12 cellular contexts compared by ENCODE assay signal in the genomic region with DNA sequence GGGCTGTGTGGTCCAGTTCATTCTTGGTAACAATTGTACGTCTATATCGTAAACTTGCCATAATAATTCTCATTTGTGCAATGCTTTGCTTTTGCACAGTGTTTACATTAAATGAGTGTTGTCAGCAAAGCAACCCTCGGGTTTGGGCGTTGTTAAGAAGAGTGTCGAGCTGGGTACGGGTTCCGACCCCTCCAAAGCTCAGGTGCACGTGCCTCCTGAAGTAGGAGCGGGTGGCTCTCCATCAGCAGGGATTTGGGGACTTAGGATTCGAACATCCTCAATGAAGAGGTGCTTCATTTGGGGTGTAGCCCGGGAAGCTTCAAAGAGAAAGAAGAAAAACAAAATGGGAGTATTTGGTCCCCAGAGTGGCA. TPM values are rescaled to one million over a fixed set of nuclear protein-coding genes. Genes with fewer than 3 reads are reported as not detected.
DNase-seq lines count a peak whose midpoint lies in the region; ATAC-seq and TF ChIP-seq lines count a peak whose summit lies in the region.
"Had no signal": no experiment of that assay in that cellular context is flagged by ENCODE, and none has a peak within 500 bp of the region (broad histone marks: within the 10 kb centered on the region; RNA-seq: fewer than 3 reads in every experiment).

No MANE protein-coding gene starts in this region.

- H2AFZ ChIP-seq in neural progenitor cell (replicated peaks), result no peak overlapping the region

- H3K79me2 ChIP-seq in neural progenitor cell (ENCODE audit: low read depth), result no peaks in the 10 kb centered on the region

- peaks cover 4% of the 10 kb centered on the region for H3K4me1 ChIP-seq in CD8-positive, alpha-beta T cell (ENCODE audit: insufficient read depth, low read length)
- peaks cover 6% of the 10 kb centered on the region for H3K4me1 ChIP-seq in effector memory CD4-positive, alpha-beta T cell (ENCODE audit: control insufficient read depth, insufficient read depth, low read length, poor library complexity, severe bottlenecking)
- no peaks in the 10 kb centered on the region for H3K4me1 ChIP-seq in neural progenitor cell

- no peaks in the 10 kb centered on the region for H3K36me3 Mint-ChIP-seq in CD8-positive, alpha-beta T cell
- no peaks in the 10 kb centered on the region for H3K36me3 Mint-ChIP-seq in neural progenitor cell

- no peak for ATAC-seq in CD8-positive, alpha-beta T cell
- no peak for ATAC-seq in HG03135 (IDR thresholded peaks at IDR 0.05; ENCODE audit: unreplicated experiment)

- peaks cover 11% of the 10 kb centered on the region for H3K4me1 Mint-ChIP-seq in CD8-positive, alpha-beta T cell (ENCODE audit: low read depth)
- peaks cover 3% of the 10 kb centered on the region for H3K4me1 Mint-ChIP-seq in neural progenitor cell

- H3K9ac ChIP-seq in neural progenitor cell, result no peak overlapping the region

- H3F3A ChIP-seq in neural progenitor cell (ENCODE audit: low read depth), result no peaks in the 10 kb centered on the region

- H3K9me3 Mint-ChIP-seq in CD8-positive, alpha-beta T cell, result no peaks in the 10 kb centered on the region
- peaks cover 10% of the 10 kb centered on the region for H3K9me3 Mint-ChIP-seq in neural progenitor cell

- H4K20me1 ChIP-seq in neural progenitor cell (ENCODE audit: low read depth), result no peaks in the 10 kb centered on the region

- no peak for TF ChIP-seq CTCF in CD8-positive, alpha-beta T cell (IDR thresholded peaks at IDR 0.05)
- TF ChIP-seq CTCF in NB4 (IDR thresholded peaks at IDR 0.05; ENCODE audit: low read depth, low read length), result no peak
- TF ChIP-seq CTCF in neural progenitor cell (IDR thresholded peaks at IDR 0.05), result no peak

- peak overlapping the region; percentile 30 for H3K4me3 ChIP-seq in CD8-positive, alpha-beta T cell (ENCODE audit: low read depth, low read length)
- peak overlapping the region; percentile 25 for H3K4me3 ChIP-seq in NB4 (ENCODE audit: low read depth, low read length)
- peak overlapping the region; percentile 40 for H3K4me3 ChIP-seq in effector memory CD4-positive, alpha-beta T cell (ENCODE audit: insufficient read depth, low read depth, low read length, poor library complexity, severe bottlenecking)
- H3K4me3 ChIP-seq in neural progenitor cell, result no peak overlapping the region
- no peak overlapping the region for H3K4me3 ChIP-seq in H7 (ENCODE audit: insufficient read depth, low read depth, low read length)

- no peaks in the 10 kb centered on the region for H3K9me3 ChIP-seq in CD8-positive, alpha-beta T cell (ENCODE audit: low read length)
- no peaks in the 10 kb centered on the region for H3K9me3 ChIP-seq in effector memory CD4-positive, alpha-beta T cell (ENCODE audit: control insufficient read depth, low read length)
- H3K9me3 ChIP-seq in neural progenitor cell (ENCODE audit: low read depth), result peaks cover 16% of the 10 kb centered on the region

- CTCF ChIA-PET in CD8-positive, alpha-beta T cell (lab: Charles Lee), result no interaction called here

- peaks cover 5% of the 10 kb centered on the region for H3K27me3 ChIP-seq in CD8-positive, alpha-beta T cell (ENCODE audit: insufficient read depth, low read length)
- peaks cover 5% of the 10 kb centered on the region for H3K27me3 ChIP-seq in effector memory CD4-positive, alpha-beta T cell (replicated peaks; ENCODE audit: control insufficient read depth, insufficient read depth, low read length, poor library complexity, severe bottlenecking)
- H3K27me3 ChIP-seq in neural progenitor cell (no peaks in the 10 kb centered on the region), H7 (ENCODE audit: control insufficient read depth, insufficient read depth, low read length) (no peaks in the 10 kb centered on the region)

- H3K27me3 Mint-ChIP-seq in CD8-positive, alpha-beta T cell (ENCODE audit: low read depth), result peaks cover 50% of the 10 kb centered on the region
- peaks cover 12% of the 10 kb centered on the region for H3K27me3 Mint-ChIP-seq in neural progenitor cell (ENCODE audit: insufficient read depth, low read depth)

- POLR2A ChIA-PET in CD8-positive, alpha-beta T cell (lab: Charles Lee), result no interaction called here

- H3K27ac ChIP-seq in CD8-positive, alpha-beta T cell (ENCODE audit: low read depth, low read length), result no peak overlapping the region
- H3K27ac ChIP-seq in effector memory CD4-positive, alpha-beta T cell (ENCODE audit: insufficient read depth, low read length, poor library complexity, severe bottlenecking), result no peak overlapping the region
- no peak overlapping the region for H3K27ac ChIP-seq in neural progenitor cell

- H3K36me3 ChIP-seq in CD8-positive, alpha-beta T cell (ENCODE audit: insufficient read depth, low read length), result no peaks in the 10 kb centered on the region
- H3K36me3 ChIP-seq in effector memory CD4-positive, alpha-beta T cell (ENCODE audit: control insufficient read depth, insufficient read depth, low read length), result no peaks in the 10 kb centered on the region
- H3K36me3 ChIP-seq in neural progenitor cell (no peaks in the 10 kb centered on the region), H7 (replicated peaks; ENCODE audit: control insufficient read depth, insufficient read depth, low read length) (no peaks in the 10 kb centered on the region)

- intact Hi-C loops in CD8-positive, alpha-beta T cell (cut with DNase I, micrococcal nuclease), result no loop called here

- no peak overlapping the region for H3K27ac Mint-ChIP-seq in CD8-positive, alpha-beta T cell
- no peak overlapping the region for H3K27ac Mint-ChIP-seq in neural progenitor cell

- no peak overlapping the region for H3K4me2 ChIP-seq in neural progenitor cell

- no peak for DNase-seq in CD8-positive, alpha-beta T cell
- DNase-seq in NB4 (ENCODE audit: low read depth) (no peak), neural progenitor cell (ENCODE audit: low spot score) (no peak), GF-D8 (lab: John Stamatoyannopoulos, UW) (no peak), H7 (no peak), AG08396 (ENCODE audit: low spot score) (no peak)
- no peak for DNase-seq in effector memory CD4-positive, alpha-beta T cell
- DNase-seq: islet precursor cell, NCI-H2081 treated with DMSO at 0.1 percent for 48 hours had no signal

- H3K4me3 Mint-ChIP-seq in CD8-positive, alpha-beta T cell, result peak overlapping the region; percentile 80
- peak overlapping the region; percentile 86 for H3K4me3 Mint-ChIP-seq in neural progenitor cell

- no peak for TF ChIP-seq POLR2A in NB4 (IDR thresholded peaks at IDR 0.05; ENCODE audit: extremely low read depth, insufficient read length)

RNA-seq across cellular contexts. Expression of a gene that starts 1.0 kb away (rescaled TPM):
- total RNA-seq in CD8-positive, alpha-beta T cell, result not detected
- total RNA-seq in neural progenitor cell (ENCODE audit: low replicate concordance), result 0.09 and 0.26 TPM in 2 replicates
- 0.04 and 0.10 TPM in 2 replicates for total RNA-seq in H7 (2014; rRNA removed; shearing (Covaris generic))
- total RNA-seq: bronchial epithelial cell had no signal

RNA-seq across cellular contexts. Expression of a gene that starts 16.3 kb away (rescaled TPM):
- not detected for total RNA-seq in CD8-positive, alpha-beta T cell
- total RNA-seq in neural progenitor cell (ENCODE audit: low replicate concordance), result not detected in 2 replicates
- total RNA-seq in H7 (2014; rRNA removed; shearing (Covaris generic)), result not detected in 2 replicates
- total RNA-seq: bronchial epithelial cell had no signal

RNA-seq across cellular contexts. Expression of a gene that starts 34.1 kb away (rescaled TPM):
- not detected for total RNA-seq in CD8-positive, alpha-beta T cell
- total RNA-seq in neural progenitor cell (ENCODE audit: low replicate concordance), result not detected in 2 replicates
- total RNA-seq in H7 (2014; rRNA removed; shearing (Covaris generic)), result not detected in 2 replicates
- total RNA-seq: bronchial epithelial cell, Daoy had no signal

RNA-seq across cellular contexts. Expression of a gene that starts 37.4 kb away (rescaled TPM):
- not detected for total RNA-seq in CD8-positive, alpha-beta T cell
- not detected in 2 replicates for total RNA-seq in neural progenitor cell (ENCODE audit: low replicate concordance)
- total RNA-seq in H7 (2014; rRNA removed; shearing (Covaris generic)), result not detected in 2 replicates
- total RNA-seq: bronchial epithelial cell had no signal

Comparison
In these comparisons a context has a peak if more than half of its experiments do, and no peak if none do; other contexts are left out.
1. H3K4me3 ChIP-seq: peak in CD8-positive, alpha-beta T cell (single experiment), NB4 (single experiment) and effector memory CD4-positive, alpha-beta T cell (single experiment); none in neural progenitor cell (single experiment) and H7 (single experiment).